Comparison of ENCODE assay signal across 35 cellular contexts in genomic region chr15:37261685-37262084, GRCh38.
"Had no signal": no experiment of that assay in that cellular context is flagged by ENCODE, and none has a peak within 500 bp of the region (broad histone marks: within the 10 kb centered on the region; RNA-seq: fewer than 3 reads in every experiment).

No MANE protein-coding gene starts in this region.

- H3K36me3 Mint-ChIP-seq: activated CD4-positive, alpha-beta memory T cell treated with anti-CD3 and anti-CD28 coated beads for 36 hours; activated naive CD4-positive, alpha-beta T cell treated with anti-CD3 and anti-CD28 coated beads, Interleukin-2, amount 10 ng/mL, durations not matched to agents 7 days and 5 days; activated naive CD4-positive, alpha-beta T cell treated with anti-CD3 and anti-CD28 coated beads, Interleukin-2, amount 50 U/mL, for 24 hours; activated naive CD8-positive, alpha-beta T cell; activated naive CD8-positive, alpha-beta T cell treated with anti-CD3 and anti-CD28 coated beads, Interleukin-2, amount 10 ng/mL, durations not matched to agents 7 days and 5 days; brain had no signal

- H3K27me3 Mint-ChIP-seq: activated B cell treated with CpG ODN at 0.5 μM for 24 hours; activated CD4-positive, alpha-beta memory T cell treated with anti-CD3 and anti-CD28 coated beads for 36 hours; activated CD4-positive, alpha-beta T cell treated with anti-CD3 and anti-CD28 coated beads, Interleukin-2, amount 10 ng/mL, durations not matched to agents 24 days and 14 days; activated CD8-positive, alpha-beta T cell treated with anti-CD3 and anti-CD28 coated beads for 36 hours; activated naive CD4-positive, alpha-beta T cell treated with anti-CD3 and anti-CD28 coated beads, Interleukin-2, amount 10 ng/mL, durations not matched to agents 7 days and 5 days; activated naive CD4-positive, alpha-beta T cell treated with anti-CD3 and anti-CD28 coated beads, Interleukin-2, amount 50 U/mL, for 24 hours; activated naive CD8-positive, alpha-beta T cell; activated naive CD8-positive, alpha-beta T cell treated with anti-CD3 and anti-CD28 coated beads, Interleukin-2, amount 10 ng/mL, durations not matched to agents 7 days and 5 days; activated naive CD8-positive, alpha-beta T cell treated with anti-CD3 and anti-CD28 coated beads, Interleukin-2, amount 50 U/mL, for 24 hours; central memory CD8-positive, alpha-beta T cell had no signal

- H3K4me3 ChIP-seq: ascending aorta, cardiac muscle cell had no signal

- ATAC-seq: activated CD8-positive, alpha-beta T cell treated with anti-CD3 and anti-CD28 coated beads for 36 hours; activated naive CD8-positive, alpha-beta T cell treated with anti-CD3 and anti-CD28 coated beads, Interleukin-2, amount 50 U/mL, for 24 hours had no signal

- H3K27ac Mint-ChIP-seq: activated B cell treated with CpG ODN at 0.5 μM for 24 hours; activated CD4-positive, alpha-beta memory T cell treated with anti-CD3 and anti-CD28 coated beads for 36 hours; activated CD4-positive, alpha-beta T cell treated with anti-CD3 and anti-CD28 coated beads, Interleukin-2, amount 10 ng/mL, durations not matched to agents 24 days and 14 days; activated CD8-positive, alpha-beta T cell treated with anti-CD3 and anti-CD28 coated beads for 36 hours; activated naive CD4-positive, alpha-beta T cell treated with anti-CD3 and anti-CD28 coated beads, Interleukin-2, amount 10 ng/mL, durations not matched to agents 7 days and 5 days; activated naive CD4-positive, alpha-beta T cell treated with anti-CD3 and anti-CD28 coated beads, Interleukin-2, amount 50 U/mL, for 24 hours; activated naive CD8-positive, alpha-beta T cell; activated naive CD8-positive, alpha-beta T cell treated with anti-CD3 and anti-CD28 coated beads, Interleukin-2, amount 10 ng/mL, durations not matched to agents 7 days and 5 days; activated naive CD8-positive, alpha-beta T cell treated with anti-CD3 and anti-CD28 coated beads, Interleukin-2, amount 50 U/mL, for 24 hours; activated T-helper 2 cell treated with anti-CD3 and anti-CD28 coated beads, Interferon-gamma antibody, Interleukin-2, Interleukin-4, amounts not matched to agents 10 μg/mL and 5 μg/mL and 100 μg/mL, durations not matched to agents 14 hours and 24 hours and 36 hours; brain; T-helper 1 cell treated with Interleukin-12 subunit alpha and Interleukin-12 subunit beta and Interleukin-4 antibody, amounts not matched to agents 30 μg/mL and 1 μg/mL, for 36 hours; T-helper 2 cell treated with Interferon-gamma antibody and Interleukin-4, amounts not matched to agents 5 μg/mL and 100 μg/mL, for 36 hours had no signal

- H3K9me3 ChIP-seq: ascending aorta had no signal

- DNase-seq: activated B cell treated with CpG ODN at 0.5 μM for 24 hours; activated CD4-positive, alpha-beta memory T cell treated with anti-CD3 and anti-CD28 coated beads for 36 hours; activated CD4-positive, alpha-beta T cell treated with anti-CD3 and anti-CD28 coated beads for 4 hours; activated CD4-positive, alpha-beta T cell treated with anti-CD3 and anti-CD28 coated beads, Interleukin-2, amount 10 ng/mL, durations not matched to agents 24 days and 14 days; activated CD4-positive, alpha-beta T cell treated with anti-CD3 and anti-CD28 coated beads, Interleukin-2, amount 50 U/mL, for 1 hour; activated CD4-positive, alpha-beta T cell treated with anti-CD3 and anti-CD28 coated beads, Interleukin-2, amount 50 U/mL, for 4 hours; activated CD4-positive, CD25-positive, alpha-beta regulatory T cell treated with anti-CD3 and anti-CD28 coated beads, Interleukin-2, amount 50 U/mL, for 72 hours; activated CD8-positive, alpha-beta memory T cell treated with anti-CD3 and anti-CD28 coated beads, Interleukin-2, amount 50 U/mL, for 4 hours; activated CD8-positive, alpha-beta T cell treated with anti-CD3 and anti-CD28 coated beads for 36 hours; activated effector memory CD4-positive, alpha-beta T cell treated with Interleukin-2 at 50 U/mL for 16 hours; activated gamma-delta T cell; activated naive CD4-positive, alpha-beta T cell treated with anti-CD3 and anti-CD28 coated beads, Interleukin-2, amount 10 ng/mL, durations not matched to agents 7 days and 5 days; activated naive CD4-positive, alpha-beta T cell treated with Interleukin-2 at 50 U/mL for 16 hours; activated naive CD8-positive, alpha-beta T cell treated with anti-CD3 and anti-CD28 coated beads, Interleukin-2, amount 10 ng/mL, durations not matched to agents 7 days and 5 days; activated naive CD8-positive, alpha-beta T cell treated with anti-CD3 and anti-CD28 coated beads, Interleukin-2, amount 50 U/mL, for 24 hours; activated T-cell treated with anti-CD3 and anti-CD28 coated beads for 4 hours; activated T-cell treated with anti-CD3 and anti-CD28 coated beads, Interleukin-2, amount 50 U/mL, for 1 hour; activated T-cell treated with anti-CD3 and anti-CD28 coated beads, Interleukin-2, amount 50 U/mL, for 48 hours; amygdala; anterior cingulate cortex; caudate nucleus; cerebellar nuclear complex; T-helper 1 cell; T-helper 2 cell; T-helper 9 cell had no signal

- H3K36me3 ChIP-seq: ascending aorta, cardiac muscle cell had no signal

- H3K27ac ChIP-seq: ascending aorta, cardiac muscle cell, VCaP had no signal

- H3K9me3 Mint-ChIP-seq: activated CD4-positive, alpha-beta memory T cell treated with anti-CD3 and anti-CD28 coated beads for 36 hours; activated CD4-positive, alpha-beta T cell treated with anti-CD3 and anti-CD28 coated beads, Interleukin-2, amount 10 ng/mL, durations not matched to agents 24 days and 14 days; activated CD8-positive, alpha-beta T cell treated with anti-CD3 and anti-CD28 coated beads for 36 hours; activated naive CD4-positive, alpha-beta T cell treated with anti-CD3 and anti-CD28 coated beads, Interleukin-2, amount 50 U/mL, for 24 hours; activated T-helper 2 cell treated with anti-CD3 and anti-CD28 coated beads, Interferon-gamma antibody, Interleukin-2, Interleukin-4, amounts not matched to agents 10 μg/mL and 5 μg/mL and 100 μg/mL, durations not matched to agents 14 hours and 24 hours and 36 hours; brain had no signal

- H3K4me1 Mint-ChIP-seq: activated B cell treated with CpG ODN at 0.5 μM for 24 hours; activated CD4-positive, alpha-beta T cell treated with anti-CD3 and anti-CD28 coated beads, Interleukin-2, amount 10 ng/mL, durations not matched to agents 24 days and 14 days; activated naive CD4-positive, alpha-beta T cell treated with anti-CD3 and anti-CD28 coated beads, Interleukin-2, amount 10 ng/mL, durations not matched to agents 7 days and 5 days; activated naive CD4-positive, alpha-beta T cell treated with anti-CD3 and anti-CD28 coated beads, Interleukin-2, amount 50 U/mL, for 24 hours; activated naive CD8-positive, alpha-beta T cell treated with anti-CD3 and anti-CD28 coated beads, Interleukin-2, amount 10 ng/mL, durations not matched to agents 7 days and 5 days; activated naive CD8-positive, alpha-beta T cell treated with anti-CD3 and anti-CD28 coated beads, Interleukin-2, amount 50 U/mL, for 24 hours; brain; central memory CD8-positive, alpha-beta T cell had no signal

- H3K27me3 ChIP-seq: ascending aorta, cardiac muscle cell had no signal

- H3K4me1 ChIP-seq: ascending aorta had no signal

- H3K4me3 Mint-ChIP-seq: activated B cell treated with CpG ODN at 0.5 μM for 24 hours; activated CD4-positive, alpha-beta memory T cell treated with anti-CD3 and anti-CD28 coated beads for 36 hours; activated CD4-positive, alpha-beta T cell treated with anti-CD3 and anti-CD28 coated beads, Interleukin-2, amount 10 ng/mL, durations not matched to agents 24 days and 14 days; activated CD8-positive, alpha-beta T cell treated with anti-CD3 and anti-CD28 coated beads for 36 hours; activated naive CD4-positive, alpha-beta T cell treated with anti-CD3 and anti-CD28 coated beads, Interleukin-2, amount 10 ng/mL, durations not matched to agents 7 days and 5 days; activated naive CD4-positive, alpha-beta T cell treated with anti-CD3 and anti-CD28 coated beads, Interleukin-2, amount 50 U/mL, for 24 hours; activated naive CD8-positive, alpha-beta T cell; activated naive CD8-positive, alpha-beta T cell treated with anti-CD3 and anti-CD28 coated beads, Interleukin-2, amount 10 ng/mL, durations not matched to agents 7 days and 5 days; activated naive CD8-positive, alpha-beta T cell treated with anti-CD3 and anti-CD28 coated beads, Interleukin-2, amount 50 U/mL, for 24 hours; brain; central memory CD8-positive, alpha-beta T cell; T-helper 1 cell treated with Interleukin-12 subunit alpha and Interleukin-12 subunit beta and Interleukin-4 antibody, amounts not matched to agents 30 μg/mL and 1 μg/mL, for 36 hours; T-helper 2 cell treated with Interferon-gamma antibody and Interleukin-4, amounts not matched to agents 5 μg/mL and 100 μg/mL, for 36 hours had no signal
